ENCODE assay signal across 14 cellular contexts in genomic region chr7:105649727-105650381, GRCh38.
DNase-seq lines count a peak whose midpoint lies in the region; ATAC-seq, FAIRE-seq and TF ChIP-seq lines count a peak whose summit lies in the region.
"Had no signal": no experiment of that assay in that cellular context is flagged by ENCODE, and none has a peak within 500 bp of the region (broad histone marks: within the 10 kb centered on the region; RNA-seq: fewer than 3 reads in every experiment).

No MANE protein-coding gene starts in this region.

- H3K9ac ChIP-seq in mesendoderm (ENCODE audit: low read length), result no peak overlapping the region

- H3K79me2 ChIP-seq in mesendoderm (ENCODE audit: control insufficient read depth, insufficient read depth, low read length), result no peaks in the 10 kb centered on the region

- intact Hi-C loops in uterus (cut with DNase I; ENCODE audit: low total_unique reads), result loop anchor here (10.0 kb wide), 1 partner anchor 515 kb away; no protein-coding TSS in a partner anchor

- no peaks in the 10 kb centered on the region for H3K79me1 ChIP-seq in mesendoderm (ENCODE audit: low read length)

- H3K27me3 ChIP-seq in bronchial epithelial cell (ENCODE audit: control insufficient read depth, insufficient read depth, low read length) (no peaks in the 10 kb centered on the region), mesendoderm (ENCODE audit: insufficient read depth, low read length, poor library complexity) (no peaks in the 10 kb centered on the region), uterus (no peaks in the 10 kb centered on the region)
- H3K27me3 ChIP-seq: pancreas, Peyer's patch had no signal

- TF ChIP-seq POLR2A in uterus (IDR thresholded peaks at IDR 0.05), result no peak

- no peak overlapping the region for H2BK15ac ChIP-seq in mesendoderm (replicated peaks; ENCODE audit: low read depth)

- no peaks in the 10 kb centered on the region for H3K9me3 ChIP-seq in uterus
- H3K9me3 ChIP-seq: Caco-2, pancreas, Peyer's patch had no signal

- no peak overlapping the region for H3K4ac ChIP-seq in mesendoderm (ENCODE audit: low read depth, low read length)

- FAIRE-seq in bronchial epithelial cell (lab: Jason Lieb, UNC), result no peak
- FAIRE-seq: GM12878, pancreas had no signal

- H3K56ac ChIP-seq in mesendoderm (ENCODE audit: low read length), result peak overlapping the region; percentile 12

- H3K23ac ChIP-seq in mesendoderm (ENCODE audit: low read length), result no peak overlapping the region

- peak; percentile 85 for DNase-seq in AG20443 (ENCODE audit: low spot score)
- peak; percentile 50 for DNase-seq in LoVo (ENCODE audit: low spot score)
- DNase-seq in bronchial epithelial cell (ENCODE audit: low read depth), result peak; percentile 39
- no peak for DNase-seq in mesendoderm
- DNase-seq in HUDEP-2 (lab: John Stamatoyannopoulos, UW; ENCODE audit: unreplicated experiment in 76 of 76), result no peak
- no peak for DNase-seq in uterus
- DNase-seq: activated CD4-positive, alpha-beta T cell treated with anti-CD3 and anti-CD28 coated beads, Interleukin-2, amount 50 U/mL, for 48 hours; activated naive CD4-positive, alpha-beta T cell treated with anti-CD3 and anti-CD28 coated beads, Interleukin-2, amount 10 ng/mL, durations not matched to agents 7 days and 5 days; Caco-2; pancreas; Peyer's patch had no signal

- H2BK5ac ChIP-seq in mesendoderm (ENCODE audit: low read length), result no peak overlapping the region

- peak overlapping the region; percentile 2 for H3K18ac ChIP-seq in mesendoderm (ENCODE audit: low read length)

- ATAC-seq in GM21619 (IDR thresholded peaks at IDR 0.05; ENCODE audit: unreplicated experiment), result no peak
- ATAC-seq in HG03354 (IDR thresholded peaks at IDR 0.05; ENCODE audit: poor library complexity, severe bottlenecking, unreplicated experiment), result no peak
- ATAC-seq: GM12878, pancreas had no signal

- H2AK5ac ChIP-seq in mesendoderm (ENCODE audit: low read length), result peak overlapping the region; percentile 22

- H3K4me3 ChIP-seq in bronchial epithelial cell (ENCODE audit: low read depth, low read length) (no peak overlapping the region), mesendoderm (ENCODE audit: low read length) (no peak overlapping the region), uterus (no peak overlapping the region)
- H3K4me3 ChIP-seq: GM12878, pancreas, Peyer's patch had no signal

- peaks cover 23% of the 10 kb centered on the region for H3K4me1 ChIP-seq in mesendoderm (ENCODE audit: control insufficient read depth, low read depth, low read length)
- H3K4me1 ChIP-seq in uterus, result no peaks in the 10 kb centered on the region
- H3K4me1 ChIP-seq: Peyer's patch had no signal

- H3K4me2 ChIP-seq in mesendoderm (ENCODE audit: low read length), result no peak overlapping the region

- no peak overlapping the region for H4K5ac ChIP-seq in mesendoderm (ENCODE audit: low read length)

- H2BK120ac ChIP-seq in mesendoderm (ENCODE audit: low read depth, low read length), result peak overlapping the region; percentile 51

- no CpG with 5 or more reads among the region's 4 CpGs for WGBS in mesendoderm (ENCODE audit: extremely low coverage, insufficient coverage, low lambda C conversion rate)

- TF ChIP-seq CTCF in bronchial epithelial cell (IDR thresholded peaks at IDR 0.05; ENCODE audit: insufficient read depth, low read length, severe bottlenecking) (no peak), uterus (IDR thresholded peaks at IDR 0.05) (no peak)

- no peaks in the 10 kb centered on the region for H3K36me3 ChIP-seq in bronchial epithelial cell (ENCODE audit: control insufficient read depth, insufficient read depth, low read length)
- H3K36me3 ChIP-seq in mesendoderm (ENCODE audit: control insufficient read depth, insufficient read depth, low read length), result no peaks in the 10 kb centered on the region
- no peaks in the 10 kb centered on the region for H3K36me3 ChIP-seq in uterus
- H3K36me3 ChIP-seq: pancreas had no signal

- H3K27ac ChIP-seq in mesendoderm (ENCODE audit: low read depth, low read length) (no peak overlapping the region), uterus (no peak overlapping the region)
- H3K27ac ChIP-seq: pancreas, Peyer's patch had no signal

- no peak overlapping the region for H4K8ac ChIP-seq in mesendoderm (ENCODE audit: low read depth, low read length)

Comparison
In these comparisons a context has a peak if more than half of its experiments do, and no peak if none do; other contexts are left out.
1. DNase-seq: peak in AG20443 (single experiment), LoVo (single experiment) and bronchial epithelial cell (single experiment); none in mesendoderm (single experiment), HUDEP-2 (0 of 76) and uterus (0 of 2).